16 cellular contexts compared by ENCODE assay signal in genomic region chr4:11404431-11404830, GRCh38. TPM values are rescaled to one million over a fixed set of nuclear protein-coding genes. Genes with fewer than 3 reads are reported as not detected.
DNase-seq lines count a peak whose midpoint lies in the region; ATAC-seq and TF ChIP-seq lines count a peak whose summit lies in the region.
"Had no signal": no experiment of that assay in that cellular context is flagged by ENCODE, and none has a peak within 500 bp of the region (broad histone marks: within the 10 kb centered on the region; RNA-seq: fewer than 3 reads in every experiment).

No MANE protein-coding gene starts in this region.

- H3K4me1 ChIP-seq in neuronal stem cell (ENCODE audit: control insufficient read depth in 2 of 2, insufficient read depth in 1 of 2, low read depth in 1 of 2, low read length in 2 of 2): peaks cover 2 to 11% of the 10 kb centered on the region in 2 donors

- no peaks in the 10 kb centered on the region for H3K36me3 ChIP-seq in neuronal stem cell (replicated peaks in 1 of 2; ENCODE audit: control insufficient read depth in 2 of 2, insufficient read depth in 2 of 2, low read length in 2 of 2)

- no peak overlapping the region for H3K14ac ChIP-seq in neuronal stem cell (ENCODE audit: low read length)

- H3K27me3 ChIP-seq in neuronal stem cell (ENCODE audit: control insufficient read depth in 3 of 3, insufficient read depth in 3 of 3, low read depth in 1 of 3, low read length in 3 of 3): no peaks in the 10 kb centered on the region
- H3K27me3 ChIP-seq: BLaER1 treated with 17β-estradiol and CSF1 and Interleukin-3, amounts not matched to agents 10 nM and 100 nM had no signal

- H3K9me3 Mint-ChIP-seq in type B pancreatic cell: no peaks in the 10 kb centered on the region
- peaks cover 3% of the 10 kb centered on the region for H3K9me3 Mint-ChIP-seq in activated CD4-positive, alpha-beta T cell treated with anti-CD3 and anti-CD28 coated beads, Interleukin-2, amount 10 ng/mL, durations not matched to agents 7 days and 5 days

- ATAC-seq in esophagus mucosa: peak; percentile 19
- ATAC-seq: PC-3, T-helper 17 cell had no signal

- H3K4ac ChIP-seq in neuronal stem cell (ENCODE audit: low read length): no peak overlapping the region

- H2BK5ac ChIP-seq in neuronal stem cell (ENCODE audit: low read length): no peak overlapping the region

- no peak overlapping the region for H4K8ac ChIP-seq in neuronal stem cell (ENCODE audit: low read depth, low read length)

- no peak overlapping the region for H2BK120ac ChIP-seq in neuronal stem cell (ENCODE audit: low read depth, low read length)

- H2BK12ac ChIP-seq in neuronal stem cell (ENCODE audit: low read length): no peak overlapping the region

- no peak overlapping the region for H2AK5ac ChIP-seq in neuronal stem cell (ENCODE audit: low read depth, low read length)

- no peaks in the 10 kb centered on the region for H3K79me1 ChIP-seq in neuronal stem cell (ENCODE audit: low read depth, low read length)

- POLR2A ChIA-PET in activated CD4-positive, alpha-beta T cell treated with anti-CD3 and anti-CD28 coated beads, Interleukin-2, amount 10 ng/mL, durations not matched to agents 7 days and 5 days (lab: Charles Lee): no interaction called here

- no peak overlapping the region for H3K4me3 Mint-ChIP-seq in type B pancreatic cell
- no peak overlapping the region for H3K4me3 Mint-ChIP-seq in activated CD4-positive, alpha-beta T cell treated with anti-CD3 and anti-CD28 coated beads, Interleukin-2, amount 10 ng/mL, durations not matched to agents 7 days and 5 days
- H3K4me3 Mint-ChIP-seq: T-helper 17 cell had no signal

- H3K27ac ChIP-seq in neuronal stem cell (replicated peaks; ENCODE audit: low read length): no peak overlapping the region
- H3K27ac ChIP-seq: BLaER1 treated with 17β-estradiol and CSF1 and Interleukin-3, amounts not matched to agents 10 nM and 100 nM; GM23248; RWPE1 had no signal

- no peak overlapping the region for H3K27ac Mint-ChIP-seq in type B pancreatic cell
- no peak overlapping the region for H3K27ac Mint-ChIP-seq in activated CD4-positive, alpha-beta T cell treated with anti-CD3 and anti-CD28 coated beads, Interleukin-2, amount 10 ng/mL, durations not matched to agents 7 days and 5 days
- H3K27ac Mint-ChIP-seq: T-helper 17 cell had no signal

- no CpG with 5 or more reads among the region's 2 CpGs for WGBS in neuronal stem cell (ENCODE audit: extremely low coverage in 2 of 2, insufficient read length in 2 of 2, insufficient replicate concordance in 1 of 2), 2 donors

- no peak overlapping the region for H3K4me3 ChIP-seq in neuronal stem cell (ENCODE audit: low read length in 2 of 2)
- H3K4me3 ChIP-seq: BLaER1 treated with 17β-estradiol and CSF1 and Interleukin-3, amounts not matched to agents 10 nM and 100 nM; GM23248 had no signal

- H3K4me2 ChIP-seq in neuronal stem cell (ENCODE audit: insufficient read depth, low read length, poor library complexity, severe bottlenecking): no peak overlapping the region
- H3K4me2 ChIP-seq: BLaER1 treated with 17β-estradiol and CSF1 and Interleukin-3, amounts not matched to agents 10 nM and 100 nM had no signal

- H4K91ac ChIP-seq in neuronal stem cell (ENCODE audit: low read depth, low read length, poor library complexity): no peak overlapping the region

- CTCF ChIA-PET in activated CD4-positive, alpha-beta T cell treated with anti-CD3 and anti-CD28 coated beads, Interleukin-2, amount 10 ng/mL, durations not matched to agents 7 days and 5 days (lab: Charles Lee): no interaction called here

- no peaks in the 10 kb centered on the region for H3K9me3 ChIP-seq in neuronal stem cell (replicated peaks in 1 of 2; ENCODE audit: control insufficient read depth in 2 of 2, insufficient read depth in 1 of 2, low read depth in 1 of 2, low read length in 2 of 2)

- no peak for TF ChIP-seq CTCF in type B pancreatic cell (conservative IDR thresholded peaks at IDR 0.05)

- no peak overlapping the region for H3K18ac ChIP-seq in neuronal stem cell (ENCODE audit: low read length)

- no peak overlapping the region for H2BK15ac ChIP-seq in neuronal stem cell (ENCODE audit: low read length)

- H3K9ac ChIP-seq in neuronal stem cell (ENCODE audit: low read depth, low read length, poor library complexity): no peak overlapping the region
- H3K9ac ChIP-seq: BLaER1 treated with 17β-estradiol and CSF1 and Interleukin-3, amounts not matched to agents 10 nM and 100 nM; GM23248 had no signal

- peaks cover 15% of the 10 kb centered on the region for H3K4me1 Mint-ChIP-seq in type B pancreatic cell (ENCODE audit: unreplicated experiment)
- no peaks in the 10 kb centered on the region for H3K4me1 Mint-ChIP-seq in activated CD4-positive, alpha-beta T cell treated with anti-CD3 and anti-CD28 coated beads, Interleukin-2, amount 10 ng/mL, durations not matched to agents 7 days and 5 days
- H3K4me1 Mint-ChIP-seq: T-helper 17 cell had no signal

- no peaks in the 10 kb centered on the region for H3K27me3 Mint-ChIP-seq in type B pancreatic cell
- H3K27me3 Mint-ChIP-seq in activated CD4-positive, alpha-beta T cell treated with anti-CD3 and anti-CD28 coated beads, Interleukin-2, amount 10 ng/mL, durations not matched to agents 7 days and 5 days: no peaks in the 10 kb centered on the region

- H2AFZ ChIP-seq in neuronal stem cell (ENCODE audit: low read length): no peak overlapping the region
- H2AFZ ChIP-seq: GM23248 had no signal

- DNase-seq in NCI-H2029 (lab: John Stamatoyannopoulos, UW): peak; percentile 19
- DNase-seq in NCI-H2029 treated with DMSO at 0.1 percent for 48 hours (lab: John Stamatoyannopoulos, UW): no peak
- DNase-seq in NCI-H1105 (lab: John Stamatoyannopoulos, UW): peak; percentile 14
- DNase-seq in NCI-H526 (lab: John Stamatoyannopoulos, UW): peak; percentile 19 to 41
- DNase-seq in neuronal stem cell (ENCODE audit: low spot score): no peak
- DNase-seq in type B pancreatic cell (ENCODE audit: extremely low spot score, unreplicated experiment): no peak
- DNase-seq in activated CD4-positive, alpha-beta T cell treated with anti-CD3 and anti-CD28 coated beads, Interleukin-2, amount 10 ng/mL, durations not matched to agents 7 days and 5 days: no peak
- DNase-seq: GDM1, GM23248, KBM-7, NCI-H1930, PC-3, T-helper 17 cell had no signal

- peaks cover 6% of the 10 kb centered on the region for H3K36me3 Mint-ChIP-seq in type B pancreatic cell
- H3K36me3 Mint-ChIP-seq in activated CD4-positive, alpha-beta T cell treated with anti-CD3 and anti-CD28 coated beads, Interleukin-2, amount 10 ng/mL, durations not matched to agents 7 days and 5 days (ENCODE audit: low read depth): no peaks in the 10 kb centered on the region

- no peak overlapping the region for H3K23ac ChIP-seq in neuronal stem cell (ENCODE audit: low read depth, low read length, poor library complexity)

RNA-seq across cellular contexts. Expression of gene HS3ST1, which starts 24.3 kb away (rescaled TPM):
- total RNA-seq in esophagus mucosa: 18.7 TPM
- 0.01 TPM for polyA plus RNA-seq in neuronal stem cell (2013, experiment 1 of 2)
- 0.01 TPM for polyA plus RNA-seq in neuronal stem cell (2013, experiment 2 of 2)
- 2.5 and 4.6 TPM in 2 replicates for total RNA-seq in type B pancreatic cell (ENCODE audit: low replicate concordance)
- total RNA-seq in activated CD4-positive, alpha-beta T cell treated with anti-CD3 and anti-CD28 coated beads, Interleukin-2, amount 10 ng/mL, durations not matched to agents 7 days and 5 days: not detected
- total RNA-seq: GM23248, T-helper 17 cell had no signal
- polyA plus RNA-seq: GM23248 had no signal

Comparison
In these comparisons a context has a peak if more than half of its experiments do, and no peak if none do; other contexts are left out.
1. DNase-seq: peak in NCI-H2029 (single experiment), NCI-H1105 (single experiment) and NCI-H526 (2 of 2); none in NCI-H2029 treated with DMSO at 0.1 percent for 48 hours (single experiment), neuronal stem cell (single experiment), type B pancreatic cell (single experiment) and activated CD4-positive, alpha-beta T cell treated with anti-CD3 and anti-CD28 coated beads, Interleukin-2, amount 10 ng/mL, durations not matched to agents 7 days and 5 days (single experiment).